ENCODE assay signal across 23 cellular contexts in the genomic region with DNA sequence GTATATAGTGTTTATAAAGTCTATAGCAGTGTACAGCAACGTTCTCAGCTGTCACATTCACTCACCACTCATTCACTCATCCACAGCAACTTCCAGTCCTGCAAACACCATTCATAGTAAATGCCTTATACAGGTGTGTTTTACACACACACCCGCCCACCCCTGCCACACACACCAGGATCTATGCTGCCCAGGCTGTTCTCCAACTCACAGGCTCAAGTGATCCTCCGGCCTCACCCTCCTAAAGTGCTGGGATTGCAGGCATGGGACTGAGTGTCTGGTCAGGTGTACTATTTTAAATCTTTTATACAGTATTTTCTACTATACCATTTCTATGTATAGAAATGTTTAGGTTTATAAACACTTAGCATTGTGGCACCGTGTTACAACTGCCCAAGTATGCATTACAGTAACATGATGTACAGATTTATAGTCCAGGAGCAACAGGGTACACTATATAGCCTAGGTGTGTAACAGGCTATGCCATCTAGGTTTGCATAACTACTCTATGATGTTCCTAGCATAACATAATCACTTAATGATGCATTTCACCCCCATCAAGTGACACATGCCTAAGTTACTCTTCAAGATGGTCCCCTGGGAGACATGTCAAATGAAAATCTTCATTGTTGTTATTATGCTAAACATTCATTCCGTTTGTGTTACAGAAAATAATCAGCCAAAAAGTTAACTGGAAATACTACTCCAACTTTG.
"Had no signal": no experiment of that assay in that cellular context is flagged by ENCODE, and none has a peak within 500 bp of the region (broad histone marks: within the 10 kb centered on the region; RNA-seq: fewer than 3 reads in every experiment).

No MANE protein-coding gene starts in this region.

- H3K27me3 Mint-ChIP-seq: activated CD4-positive, alpha-beta T cell treated with anti-CD3 and anti-CD28 coated beads, Interleukin-2, amount 10 ng/mL, durations not matched to agents 7 days and 5 days; activated CD8-positive, alpha-beta memory T cell treated with anti-CD3 and anti-CD28 coated beads, Interleukin-2, amount 10 ng/mL, durations not matched to agents 7 days and 5 days; activated CD8-positive, alpha-beta T cell treated with anti-CD3 and anti-CD28 coated beads for 36 hours; activated naive CD4-positive, alpha-beta T cell treated with anti-CD3 and anti-CD28 coated beads, Interleukin-2, amount 10 ng/mL, durations not matched to agents 7 days and 5 days; dendritic cell treated with granulocyte-macrophage colony-stimulating factor and Interleukin-4, amounts not matched to agents 40 ng/mL and 50 ng/mL, for 4 days; naive thymus-derived CD4-positive, alpha-beta T cell; stimulated activated memory B cell treated with anti-CD40 and anti-IgM and Interleukin-4, amounts not matched to agents 10 μg/mL and 1 μg/mL and 100 μg/mL, for 72 hours had no signal

- H3K4me1 Mint-ChIP-seq: activated CD8-positive, alpha-beta memory T cell treated with anti-CD3 and anti-CD28 coated beads, Interleukin-2, amount 10 ng/mL, durations not matched to agents 7 days and 5 days had no signal

- H3K36me3 ChIP-seq: lower lobe of right lung, suprapubic skin, transverse colon, vagina had no signal

- H3K9me3 ChIP-seq: right lobe of liver, suprapubic skin had no signal

- H3K27me3 ChIP-seq: body of pancreas, right lobe of liver, stomach, suprapubic skin, transverse colon, vagina had no signal

- H3K4me3 ChIP-seq: body of pancreas, lower lobe of right lung, right lobe of liver, stomach, suprapubic skin, transverse colon, vagina had no signal

- H3K27ac ChIP-seq: body of pancreas, lower lobe of right lung, right lobe of liver, stomach, suprapubic skin, transverse colon, vagina, WERI-Rb-1 had no signal

- ATAC-seq: activated CD8-positive, alpha-beta memory T cell treated with anti-CD3 and anti-CD28 coated beads, Interleukin-2, amount 10 ng/mL, durations not matched to agents 7 days and 5 days; activated CD8-positive, alpha-beta T cell treated with anti-CD3 and anti-CD28 coated beads for 36 hours; body of pancreas; left colon; lower lobe of right lung; naive thymus-derived CD4-positive, alpha-beta T cell; right lobe of liver; stimulated activated memory B cell treated with anti-CD40 and anti-IgM and Interleukin-4, amounts not matched to agents 10 μg/mL and 1 μg/mL and 100 μg/mL, for 72 hours had no signal

- H3K27ac Mint-ChIP-seq: activated CD4-positive, alpha-beta T cell treated with anti-CD3 and anti-CD28 coated beads, Interleukin-2, amount 10 ng/mL, durations not matched to agents 7 days and 5 days; activated CD8-positive, alpha-beta memory T cell treated with anti-CD3 and anti-CD28 coated beads, Interleukin-2, amount 10 ng/mL, durations not matched to agents 7 days and 5 days; activated CD8-positive, alpha-beta T cell treated with anti-CD3 and anti-CD28 coated beads for 36 hours; activated naive CD4-positive, alpha-beta T cell treated with anti-CD3 and anti-CD28 coated beads, Interleukin-2, amount 10 ng/mL, durations not matched to agents 7 days and 5 days; dendritic cell treated with granulocyte-macrophage colony-stimulating factor and Interleukin-4, amounts not matched to agents 40 ng/mL and 50 ng/mL, for 4 days had no signal

- H3K4me3 Mint-ChIP-seq: activated CD4-positive, alpha-beta T cell treated with anti-CD3 and anti-CD28 coated beads, Interleukin-2, amount 10 ng/mL, durations not matched to agents 7 days and 5 days; activated CD8-positive, alpha-beta memory T cell treated with anti-CD3 and anti-CD28 coated beads, Interleukin-2, amount 10 ng/mL, durations not matched to agents 7 days and 5 days; activated CD8-positive, alpha-beta T cell treated with anti-CD3 and anti-CD28 coated beads for 36 hours; activated naive CD4-positive, alpha-beta T cell treated with anti-CD3 and anti-CD28 coated beads, Interleukin-2, amount 10 ng/mL, durations not matched to agents 7 days and 5 days; dendritic cell treated with granulocyte-macrophage colony-stimulating factor and Interleukin-4, amounts not matched to agents 40 ng/mL and 50 ng/mL, for 4 days; stimulated activated memory B cell treated with anti-CD40 and anti-IgM and Interleukin-4, amounts not matched to agents 10 μg/mL and 1 μg/mL and 100 μg/mL, for 72 hours had no signal

- DNase-seq: activated CD4-positive, alpha-beta T cell treated with anti-CD3 and anti-CD28 coated beads, Interleukin-2, amount 10 ng/mL, durations not matched to agents 7 days and 5 days; activated CD4-positive, CD25-positive, alpha-beta regulatory T cell treated with anti-CD3 and anti-CD28 coated beads, Interleukin-2, amount 50 U/mL, for 72 hours; activated CD8-positive, alpha-beta memory T cell treated with anti-CD3 and anti-CD28 coated beads, Interleukin-2, amount 10 ng/mL, durations not matched to agents 7 days and 5 days; activated CD8-positive, alpha-beta T cell treated with anti-CD3 and anti-CD28 coated beads for 36 hours; activated effector memory CD4-positive, alpha-beta T cell treated with anti-CD3 and anti-CD28 coated beads, Interleukin-2, amount 50 U/mL, for 16 hours; activated naive CD4-positive, alpha-beta T cell treated with anti-CD3 and anti-CD28 coated beads, Interleukin-2, amount 10 ng/mL, durations not matched to agents 7 days and 5 days; activated T-cell treated with anti-CD3 and anti-CD28 coated beads for 4 hours; amygdala; body of pancreas; effector CD4-positive, alpha-beta T cell; left colon; lower lobe of right lung; naive thymus-derived CD4-positive, alpha-beta T cell; right lobe of liver; small intestine; stimulated activated CD4-positive, alpha-beta T cell treated with anti-CD3 and anti-CD28 coated beads, Interleukin-15, amount 100 ng/mL, for 24 hours; stomach; transverse colon; WERI-Rb-1 had no signal
